In genomic region chr6:21592953-21593352, GRCh38 we compare ENCODE assay signal across 7 cellular contexts. TPM values are rescaled to one million over a fixed set of nuclear protein-coding genes. Genes with fewer than 3 reads are reported as not detected.
DNase-seq lines count a peak whose midpoint lies in the region; FAIRE-seq and TF ChIP-seq lines count a peak whose summit lies in the region.

No MANE protein-coding gene starts in this region.

- peak overlapping the region; percentile 71 for H3K4me2 ChIP-seq in OCI-LY1 (ENCODE audit: low read length)

- H3K36me3 ChIP-seq in H7 (replicated peaks; ENCODE audit: control insufficient read depth, insufficient read depth, low read length) (peaks cover 17% of the 10 kb centered on the region), OCI-LY1 (ENCODE audit: insufficient read depth, low read length) (peaks cover 17% of the 10 kb centered on the region)

- H3K9me3 ChIP-seq in OCI-LY1 (ENCODE audit: low read length), result no peaks in the 10 kb centered on the region

- H4K20me1 ChIP-seq in OCI-LY1 (ENCODE audit: insufficient read depth, low read length), result no peaks in the 10 kb centered on the region

- H3K27me3 ChIP-seq in H7 (ENCODE audit: control insufficient read depth, insufficient read depth, low read length) (peaks cover 4% of the 10 kb centered on the region), OCI-LY1 (ENCODE audit: insufficient read depth, low read length) (no peaks in the 10 kb centered on the region)

- TF ChIP-seq CTCF in OCI-LY1 (IDR thresholded peaks at IDR 0.05; ENCODE audit: low read length) (no peak), fibroblast of the aortic adventitia (IDR thresholded peaks at IDR 0.05; ENCODE audit: insufficient read depth, low read length) (no peak), D721Med (IDR thresholded peaks at IDR 0.05; ENCODE audit: insufficient read depth, missing control alignments) (no peak)

- no peak overlapping the region for H3K9ac ChIP-seq in OCI-LY1 (ENCODE audit: low read length)

- H3K4me3 ChIP-seq in H7 (ENCODE audit: insufficient read depth, low read depth, low read length) (peak overlapping the region; percentile 9; the same call in 1 of the 2 replicates), OCI-LY1 (ENCODE audit: low read depth, low read length, poor library complexity, severe bottlenecking) (peak overlapping the region; percentile 77), fibroblast of the aortic adventitia (ENCODE audit: low read depth, low read length) (peak overlapping the region; percentile 95), skin epidermis (peak overlapping the region in 4 of 7 experiments; percentile 66 to 91 (median 83))

- H3K4me1 ChIP-seq in OCI-LY1 (ENCODE audit: insufficient read depth, low read length, severe bottlenecking), result peaks cover 23% of the 10 kb centered on the region

- H3K27ac ChIP-seq in OCI-LY1 (ENCODE audit: low read depth, low read length, poor library complexity, severe bottlenecking) (no peak overlapping the region), skin epidermis (no peak overlapping the region)

- no peak overlapping the region for H2AFZ ChIP-seq in OCI-LY1 (ENCODE audit: low read length)

- H3K9me2 ChIP-seq in OCI-LY1 (ENCODE audit: low read depth, low read length), result no peaks in the 10 kb centered on the region

- H3F3A ChIP-seq in OCI-LY1 (ENCODE audit: insufficient read depth, low read length), result 0 out of 2 replicates have a peak, but pooled peaks cover 5% of the 10 kb centered on the region

- FAIRE-seq in D721Med (lab: Jason Lieb, UNC), result no peak

- no peaks in the 10 kb centered on the region for H3K79me2 ChIP-seq in OCI-LY1 (ENCODE audit: insufficient read depth, low read length)

- DNase-seq in H7 (no peak), fibroblast of the aortic adventitia (ENCODE audit: low read depth) (no peak), D721Med (ENCODE audit: insufficient read length, low spot score) (no peak)
- no peak for DNase-seq in activated T-cell treated with anti-CD3 and anti-CD28 coated beads, Interleukin-2, amount 50 U/mL, for 1 hour
- no peak for DNase-seq in stimulated activated CD4-positive, alpha-beta T cell treated with anti-CD3 and anti-CD28 coated beads, Interleukin-1b, Interleukin-23, amount 100 ng/mL, for 48 hours

RNA-seq across cellular contexts. Expression of gene SOX4, which starts 0.6 kb away (rescaled TPM):
- 121 and 151 TPM in 2 replicates for total RNA-seq in H7 (2014; rRNA removed; shearing (Covaris generic))
- 12.4 and 66.9 TPM in 2 replicates for total RNA-seq in fibroblast of the aortic adventitia (ENCODE audit: low replicate concordance)

Comparison
In these comparisons a context has a peak if more than half of its experiments do, and no peak if none do; other contexts are left out.
1. H3K4me3 ChIP-seq: peak in every context shown above with its lines; median percentile 95 in fibroblast of the aortic adventitia; 83 in skin epidermis; 77 in OCI-LY1; 9 in H7.